1 cellular context compared by ENCODE assay signal in genomic region chr7:5553298-5553877, GRCh38.
TF ChIP-seq lines count a peak whose summit lies in the region.

No MANE protein-coding gene starts in this region.

TF ChIP-seq in K562, 482 proteins besides CTCF, POLR2A, EP300 and RAD21 (continued from another document):
- TF ChIP-seq CREB3 (tag; conservative IDR thresholded peaks at IDR 0.05; ENCODE audit: low read depth) (0 out of 2 replicates have a peak, but pooled peaks have one; percentile 29), MTA3 (IDR thresholded peaks at IDR 0.05; ENCODE audit: borderline replicate concordance) (0 out of 2 replicates have a peak, but pooled peaks have one; percentile 30), ARID4B (CRISPR knock-in tag; IDR thresholded peaks at IDR 0.05) (no peak), CBFA2T2 (conservative IDR thresholded peaks at IDR 0.05) (peak; percentile 40; the same call in 1 of the 2 replicates), ATF1 (CRISPR knock-in tag; IDR thresholded peaks at IDR 0.05) (no peak), ATF1 (tag; IDR thresholded peaks at IDR 0.05) (peak; percentile 21; the same call in 1 of the 2 replicates), MGA (IDR thresholded peaks at IDR 0.05) (peak; percentile 62)
TF ChIP-seq in K562: peak in this region for 35.
